ENCODE assay signal across 18 cellular contexts in genomic region chr5:150339165-150339564, GRCh38. TPM values are rescaled to one million over a fixed set of nuclear protein-coding genes. Genes with fewer than 3 reads are reported as not detected.
A peak's percentile ranks its signal among the peaks of the same experiment; 100 is the strongest.
DNase-seq lines count a peak whose midpoint lies in the region; ATAC-seq and TF ChIP-seq lines count a peak whose summit lies in the region.
"Had no signal": no experiment of that assay in that cellular context is flagged by ENCODE, and none has a peak within 500 bp of the region (broad histone marks: within the 10 kb centered on the region; RNA-seq: fewer than 3 reads in every experiment).

No MANE protein-coding gene starts in this region.

- H3K4me1 ChIP-seq in cardiac muscle cell (ENCODE audit: low read depth) (peaks cover 14% of the 10 kb centered on the region), HAP-1 (no peaks in the 10 kb centered on the region; the same call in 1 of the 2 replicates), ovary (ENCODE audit: insufficient read depth) (no peaks in the 10 kb centered on the region)
- H3K4me1 ChIP-seq: Caco-2, pancreas, suprapubic skin had no signal

- TF ChIP-seq EP300 in ovary (IDR thresholded peaks at IDR 0.05): no peak

- no peaks in the 10 kb centered on the region for H3K36me3 ChIP-seq in cardiac muscle cell
- no peaks in the 10 kb centered on the region for H3K36me3 ChIP-seq in HAP-1 (replicated peaks)
- H3K36me3 ChIP-seq in ovary: no peaks in the 10 kb centered on the region
- H3K36me3 ChIP-seq: pancreas, suprapubic skin had no signal

- no peak for ATAC-seq in Right ventricle myocardium inferior
- no peak for ATAC-seq in HG03095 (IDR thresholded peaks at IDR 0.05; ENCODE audit: unreplicated experiment)
- ATAC-seq: pancreas had no signal

- H3K9me3 ChIP-seq in cardiac muscle cell (ENCODE audit: low read depth) (no peaks in the 10 kb centered on the region), HAP-1 (no peaks in the 10 kb centered on the region), ovary (no peaks in the 10 kb centered on the region)
- H3K9me3 ChIP-seq: Caco-2, pancreas, suprapubic skin had no signal

- TF ChIP-seq POLR2A in ovary (IDR thresholded peaks at IDR 0.05): no peak

- H3K4me3 ChIP-seq in cardiac muscle cell (no peak overlapping the region), HAP-1 (no peak overlapping the region), ovary (no peak overlapping the region)
- H3K4me3 ChIP-seq: pancreas, SK-N-MC, suprapubic skin had no signal

- H3K27ac ChIP-seq in cardiac muscle cell (peak overlapping the region; percentile 39), ovary (no peak overlapping the region)
- H3K27ac ChIP-seq: pancreas, SK-N-MC, suprapubic skin had no signal

- peak in 1 of 2 donors; percentile 48 for DNase-seq in cardiac muscle cell (ENCODE audit: low read depth in 1 of 2, low spot score in 1 of 2)
- DNase-seq in Right ventricle myocardium inferior (ENCODE audit: missing footprints): no peak
- peak in 42 of 56 donors; percentile 8 to 73 (median 38) for DNase-seq in amygdala (lab: John Stamatoyannopoulos, UW)
- peak; percentile 90 for DNase-seq in myocyte (ENCODE audit: low read depth)
- DNase-seq in HAP-1 (ENCODE audit: low spot score in 2 of 2): no peak
- DNase-seq in ovary: no peak
- no peak for DNase-seq in LoVo (ENCODE audit: low spot score)
- DNase-seq: ACHN; activated CD4-positive, alpha-beta memory T cell treated with anti-CD3 and anti-CD28 coated beads for 36 hours; Caco-2; GF-D8; HFFc6; pancreas; stimulated activated CD4-positive, alpha-beta T cell treated with anti-CD3 and anti-CD28 coated beads, Interleukin-15, amount 100 ng/mL, for 24 hours had no signal

- 50 to 71% (median 53%) methylated on average over 5 of the region's 5 CpGs for WGBS in ovary, 3 donors

- intact Hi-C loops in Right ventricle myocardium inferior (cut with DNase I): no loop called here
- intact Hi-C loops in ovary (cut with DNase I): no loop called here

- TF ChIP-seq CTCF in cardiac muscle cell (IDR thresholded peaks at IDR 0.05; ENCODE audit: low read depth, low read length): no peak
- no peak for TF ChIP-seq CTCF in ovary (IDR thresholded peaks at IDR 0.05)

- in situ Hi-C loops in HAP-1 (cut with MboI; ENCODE audit: low sequenced_read_pairs): no loop called here

- H3K27me3 ChIP-seq in cardiac muscle cell (no peaks in the 10 kb centered on the region), HAP-1 (ENCODE audit: low read depth) (no peaks in the 10 kb centered on the region), ovary (no peaks in the 10 kb centered on the region)
- H3K27me3 ChIP-seq: pancreas, suprapubic skin had no signal

RNA-seq across cellular contexts. Expression of gene TCOF1, which starts 18.3 kb away (rescaled TPM):
- total RNA-seq in cardiac muscle cell (29.5 and 46.0 TPM in 2 replicates), Right ventricle myocardium inferior (17.8 TPM), myocyte (24.8 and 33.4 TPM in 2 replicates), ovary (10 to 100 TPM; 16.9 to 38.3 (median 31.2) TPM)
- polyA plus RNA-seq in cardiac muscle cell (31.4 and 37.7 TPM in 2 replicates), ovary (10 to 100 TPM; 16.7 to 25.4 TPM)
- polyA plus RNA-seq in myocyte (2012): 15.3 TPM

RNA-seq across cellular contexts. Expression of gene ARSI, which starts 36.5 kb away (rescaled TPM):
- total RNA-seq in cardiac muscle cell: 3.3 and 6.4 TPM in 2 replicates
- polyA plus RNA-seq in cardiac muscle cell: 2.0 and 2.1 TPM in 2 replicates
- 0.65 TPM for total RNA-seq in Right ventricle myocardium inferior
- 1.7 and 2.4 TPM in 2 replicates for total RNA-seq in myocyte
- 1.1 TPM for polyA plus RNA-seq in myocyte (2012)
- 1 to 10 TPM in 4 of 7 donors, under 1 TPM in 3; 0.15 to 1.4 (median 1.1) TPM for total RNA-seq in ovary
- under 1 TPM; 0.35 to 0.63 TPM for polyA plus RNA-seq in ovary
- total RNA-seq: activated CD4-positive, alpha-beta memory T cell treated with anti-CD3 and anti-CD28 coated beads for 36 hours had no signal
- polyA plus RNA-seq: pancreas had no signal

RNA-seq across cellular contexts. Expression of gene CAMK2A, which starts 49.6 kb away (rescaled TPM):
- total RNA-seq in cardiac muscle cell: 34.6 and 47.7 TPM in 2 replicates
- 11.8 and 19.0 TPM in 2 replicates for polyA plus RNA-seq in cardiac muscle cell
- total RNA-seq in Right ventricle myocardium inferior: 17.0 TPM
- total RNA-seq in myocyte: 5.0 and 8.6 TPM in 2 replicates
- polyA plus RNA-seq in myocyte (2012): 3.0 TPM
- 1 to 10 TPM in 3 of 7 donors, under 1 TPM in 4; 0.12 to 1.3 (median 0.62) TPM for total RNA-seq in ovary
- 1 to 10 TPM in 1 of 2 donors, under 1 TPM in 1; 0.15 to 1.2 TPM for polyA plus RNA-seq in ovary
- total RNA-seq: activated CD4-positive, alpha-beta memory T cell treated with anti-CD3 and anti-CD28 coated beads for 36 hours; Caco-2; endothelial cell of umbilical vein had no signal
- polyA plus RNA-seq: endothelial cell of umbilical vein had no signal

Comparison
In these comparisons a context has a peak if more than half of its experiments do, and no peak if none do; other contexts are left out.
1. DNase-seq: peak in amygdala (42 of 56) and myocyte (single experiment); none in Right ventricle myocardium inferior (single experiment), HAP-1 (0 of 2), ovary (0 of 5) and LoVo (single experiment).